8 cellular contexts compared by ENCODE assay signal in genomic region chr18:7958081-7958896, GRCh38.
DNase-seq lines count a peak whose midpoint lies in the region; ATAC-seq and TF ChIP-seq lines count a peak whose summit lies in the region.

No MANE protein-coding gene starts in this region.

- no peaks in the 10 kb centered on the region for H3K36me3 Mint-ChIP-seq in HFFc6 (ENCODE audit: low read depth)
- no peaks in the 10 kb centered on the region for H3K36me3 Mint-ChIP-seq in activated CD8-positive, alpha-beta T cell treated with anti-CD3 and anti-CD28 coated beads, Interleukin-2, amount 10 ng/mL, durations not matched to agents 7 days and 5 days (ENCODE audit: low read depth)

- WGBS in prostate gland: 48% methylated on average over 4 of the region's 4 CpGs

- no peaks in the 10 kb centered on the region; the same call in 1 of the 2 replicates for H3K27me3 Mint-ChIP-seq in HFFc6 (ENCODE audit: insufficient read depth)
- no peaks in the 10 kb centered on the region for H3K27me3 Mint-ChIP-seq in activated CD8-positive, alpha-beta T cell treated with anti-CD3 and anti-CD28 coated beads, Interleukin-2, amount 10 ng/mL, durations not matched to agents 7 days and 5 days (ENCODE audit: low read depth)

- peak overlapping the region; percentile 85 for H3K4me3 Mint-ChIP-seq in HFFc6
- peak overlapping the region; percentile 15 for H3K4me3 Mint-ChIP-seq in activated CD8-positive, alpha-beta T cell treated with anti-CD3 and anti-CD28 coated beads, Interleukin-2, amount 10 ng/mL, durations not matched to agents 7 days and 5 days

- H3K36me3 ChIP-seq in left lung (no peaks in the 10 kb centered on the region), prostate gland (no peaks in the 10 kb centered on the region)

- TF ChIP-seq CTCF in HFFc6 (IDR thresholded peaks at IDR 0.05): no peak
- no peak for TF ChIP-seq CTCF in left lung (IDR thresholded peaks at IDR 0.05)
- TF ChIP-seq CTCF in prostate gland (IDR thresholded peaks at IDR 0.05): no peak

- TF ChIP-seq POLR2A in prostate gland (IDR thresholded peaks at IDR 0.05): no peak

- H3K4me1 ChIP-seq in left lung (peaks cover 0 to 4% of the 10 kb centered on the region in 2 donors), prostate gland (replicated peaks) (no peaks in the 10 kb centered on the region)

- DNase-seq in DMS53 (lab: John Stamatoyannopoulos, UW): peak; percentile 90
- no peak for DNase-seq in HFFc6
- no peak for DNase-seq in activated CD8-positive, alpha-beta T cell treated with anti-CD3 and anti-CD28 coated beads, Interleukin-2, amount 10 ng/mL, durations not matched to agents 7 days and 5 days
- DNase-seq in left lung: no peak
- DNase-seq in cerebellum (ENCODE audit: low spot score): no peak
- no peak for DNase-seq in NCI-H748 treated with DMSO at 0.1 percent for 48 hours (lab: John Stamatoyannopoulos, UW)
- DNase-seq in NCI-H510A treated with DMSO at 0.1 percent for 48 hours (lab: John Stamatoyannopoulos, UW): no peak
- no peak for DNase-seq in prostate gland (ENCODE audit: low spot score)

- H3K9me3 ChIP-seq in left lung (no peaks in the 10 kb centered on the region), prostate gland (no peaks in the 10 kb centered on the region)

- ATAC-seq in activated CD8-positive, alpha-beta T cell treated with anti-CD3 and anti-CD28 coated beads, Interleukin-2, amount 10 ng/mL, durations not matched to agents 7 days and 5 days: no peak
- ATAC-seq in left lung: peak; percentile 60

- H3K27ac Mint-ChIP-seq in HFFc6: peak overlapping the region; percentile 89
- peak overlapping the region; percentile 64 for H3K27ac Mint-ChIP-seq in activated CD8-positive, alpha-beta T cell treated with anti-CD3 and anti-CD28 coated beads, Interleukin-2, amount 10 ng/mL, durations not matched to agents 7 days and 5 days

- no peaks in the 10 kb centered on the region for H3K9me3 Mint-ChIP-seq in HFFc6
- H3K9me3 Mint-ChIP-seq in activated CD8-positive, alpha-beta T cell treated with anti-CD3 and anti-CD28 coated beads, Interleukin-2, amount 10 ng/mL, durations not matched to agents 7 days and 5 days (ENCODE audit: insufficient read depth): no peaks in the 10 kb centered on the region

- H3K4me3 ChIP-seq in left lung (no peak overlapping the region), prostate gland (no peak overlapping the region)

- intact Hi-C loops in left lung (cut with DNase I): no loop called here
- intact Hi-C loops in prostate gland (cut with DNase I): no loop called here

- POLR2A ChIA-PET in activated CD8-positive, alpha-beta T cell treated with anti-CD3 and anti-CD28 coated beads, Interleukin-2, amount 10 ng/mL, durations not matched to agents 7 days and 5 days (lab: Charles Lee): no interaction called here

- H3K27ac ChIP-seq in left lung (peak overlapping the region; percentile 10 to 24), prostate gland (no peak overlapping the region)

- CTCF ChIA-PET in activated CD8-positive, alpha-beta T cell treated with anti-CD3 and anti-CD28 coated beads, Interleukin-2, amount 10 ng/mL, durations not matched to agents 7 days and 5 days (lab: Charles Lee): no interaction called here

- H3K4me1 Mint-ChIP-seq in HFFc6 (ENCODE audit: low read depth): peaks cover 61% of the 10 kb centered on the region
- H3K4me1 Mint-ChIP-seq in activated CD8-positive, alpha-beta T cell treated with anti-CD3 and anti-CD28 coated beads, Interleukin-2, amount 10 ng/mL, durations not matched to agents 7 days and 5 days (ENCODE audit: low read depth): no peaks in the 10 kb centered on the region

- H3K27me3 ChIP-seq in left lung (no peaks in the 10 kb centered on the region), prostate gland (replicated peaks; ENCODE audit: insufficient read depth) (no peaks in the 10 kb centered on the region)

Comparison
In these comparisons a context has a peak if more than half of its experiments do, and no peak if none do; other contexts are left out.
1. H3K27ac ChIP-seq: peak in left lung (2 of 2); none in prostate gland (0 of 2).